1 cellular context compared by ENCODE assay signal in the genomic region with DNA sequence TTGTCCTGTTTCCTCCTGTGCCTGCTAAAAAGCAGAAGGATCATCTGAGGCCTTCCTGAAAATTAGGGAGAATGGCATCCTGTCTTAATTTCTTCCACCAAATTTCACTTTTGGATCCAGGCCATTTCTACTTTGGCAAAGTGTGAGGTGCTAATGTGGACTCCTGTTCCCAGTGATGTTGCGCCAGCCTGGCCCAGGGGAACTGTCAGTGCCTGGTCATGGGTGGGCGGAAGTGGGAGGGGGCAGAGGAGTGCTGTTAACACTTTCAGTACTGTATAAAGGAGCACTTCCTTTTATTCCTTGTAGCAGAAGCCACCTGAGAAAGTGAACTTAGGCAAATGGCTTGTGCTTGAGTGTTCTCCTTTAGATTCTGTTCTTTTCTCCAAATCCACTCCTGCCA.
TF ChIP-seq lines count a peak whose summit lies in the region.

No MANE protein-coding gene starts in this region.

TF ChIP-seq in GM12878, 131 proteins besides CTCF, POLR2A, EP300 and RAD21 (continued from another document):
- TF ChIP-seq, protein P1, sequence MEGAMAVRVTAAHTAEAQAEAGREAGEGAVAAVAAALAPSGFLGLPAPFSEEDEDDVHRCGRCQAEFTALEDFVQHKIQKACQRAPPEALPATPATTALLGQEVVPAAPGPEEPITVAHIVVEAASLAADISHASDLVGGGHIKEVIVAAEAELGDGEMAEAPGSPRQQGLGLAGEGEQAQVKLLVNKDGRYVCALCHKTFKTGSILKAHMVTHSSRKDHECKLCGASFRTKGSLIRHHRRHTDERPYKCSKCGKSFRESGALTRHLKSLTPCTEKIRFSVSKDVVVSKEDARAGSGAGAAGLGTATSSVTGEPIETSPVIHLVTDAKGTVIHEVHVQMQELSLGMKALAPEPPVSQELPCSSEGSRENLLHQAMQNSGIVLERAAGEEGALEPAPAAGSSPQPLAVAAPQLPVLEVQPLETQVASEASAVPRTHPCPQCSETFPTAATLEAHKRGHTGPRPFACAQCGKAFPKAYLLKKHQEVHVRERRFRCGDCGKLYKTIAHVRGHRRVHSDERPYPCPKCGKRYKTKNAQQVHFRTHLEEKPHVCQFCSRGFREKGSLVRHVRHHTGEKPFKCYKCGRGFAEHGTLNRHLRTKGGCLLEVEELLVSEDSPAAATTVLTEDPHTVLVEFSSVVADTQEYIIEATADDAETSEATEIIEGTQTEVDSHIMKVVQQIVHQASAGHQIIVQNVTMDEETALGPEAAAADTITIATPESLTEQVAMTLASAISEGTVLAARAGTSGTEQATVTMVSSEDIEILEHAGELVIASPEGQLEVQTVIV (IDR thresholded peaks at IDR 0.05; ENCODE audit: borderline replicate concordance, partially characterized antibody) = no peak
- TF ChIP-seq NR2F1 (conservative IDR thresholded peaks at IDR 0.05) = no peak
- TF ChIP-seq MEF2B (IDR thresholded peaks at IDR 0.05; ENCODE audit: partially characterized antibody, poor library complexity, severe bottlenecking) = peak; percentile 14
- TF ChIP-seq ZZZ3 (IDR thresholded peaks at IDR 0.05; ENCODE audit: control insufficient read depth, insufficient read length, low read depth) = no peak
- TF ChIP-seq HDAC2 (IDR thresholded peaks at IDR 0.05) = no peak
- TF ChIP-seq IKZF2 (IDR thresholded peaks at IDR 0.05) = peak; percentile 23 to 40; a peak in 2 of 4 replicates
- no peak for TF ChIP-seq LARP7 (IDR thresholded peaks at IDR 0.05)
- peak; percentile 28 for TF ChIP-seq IKZF1 (conservative IDR thresholded peaks at IDR 0.05)
- peak; percentile 82 for TF ChIP-seq SPI1 (IDR thresholded peaks at IDR 0.05; ENCODE audit: borderline replicate concordance, insufficient read depth, low read depth, low read length)
- 0 out of 3 replicates have a peak, but pooled peaks of 1 of the 2 experiments have one; percentile 31 for TF ChIP-seq EGR1 (IDR thresholded peaks at IDR 0.05; ENCODE audit: borderline replicate concordance in 1 of 2, low read depth in 2 of 2, low read length in 2 of 2)
- TF ChIP-seq, protein P2, sequence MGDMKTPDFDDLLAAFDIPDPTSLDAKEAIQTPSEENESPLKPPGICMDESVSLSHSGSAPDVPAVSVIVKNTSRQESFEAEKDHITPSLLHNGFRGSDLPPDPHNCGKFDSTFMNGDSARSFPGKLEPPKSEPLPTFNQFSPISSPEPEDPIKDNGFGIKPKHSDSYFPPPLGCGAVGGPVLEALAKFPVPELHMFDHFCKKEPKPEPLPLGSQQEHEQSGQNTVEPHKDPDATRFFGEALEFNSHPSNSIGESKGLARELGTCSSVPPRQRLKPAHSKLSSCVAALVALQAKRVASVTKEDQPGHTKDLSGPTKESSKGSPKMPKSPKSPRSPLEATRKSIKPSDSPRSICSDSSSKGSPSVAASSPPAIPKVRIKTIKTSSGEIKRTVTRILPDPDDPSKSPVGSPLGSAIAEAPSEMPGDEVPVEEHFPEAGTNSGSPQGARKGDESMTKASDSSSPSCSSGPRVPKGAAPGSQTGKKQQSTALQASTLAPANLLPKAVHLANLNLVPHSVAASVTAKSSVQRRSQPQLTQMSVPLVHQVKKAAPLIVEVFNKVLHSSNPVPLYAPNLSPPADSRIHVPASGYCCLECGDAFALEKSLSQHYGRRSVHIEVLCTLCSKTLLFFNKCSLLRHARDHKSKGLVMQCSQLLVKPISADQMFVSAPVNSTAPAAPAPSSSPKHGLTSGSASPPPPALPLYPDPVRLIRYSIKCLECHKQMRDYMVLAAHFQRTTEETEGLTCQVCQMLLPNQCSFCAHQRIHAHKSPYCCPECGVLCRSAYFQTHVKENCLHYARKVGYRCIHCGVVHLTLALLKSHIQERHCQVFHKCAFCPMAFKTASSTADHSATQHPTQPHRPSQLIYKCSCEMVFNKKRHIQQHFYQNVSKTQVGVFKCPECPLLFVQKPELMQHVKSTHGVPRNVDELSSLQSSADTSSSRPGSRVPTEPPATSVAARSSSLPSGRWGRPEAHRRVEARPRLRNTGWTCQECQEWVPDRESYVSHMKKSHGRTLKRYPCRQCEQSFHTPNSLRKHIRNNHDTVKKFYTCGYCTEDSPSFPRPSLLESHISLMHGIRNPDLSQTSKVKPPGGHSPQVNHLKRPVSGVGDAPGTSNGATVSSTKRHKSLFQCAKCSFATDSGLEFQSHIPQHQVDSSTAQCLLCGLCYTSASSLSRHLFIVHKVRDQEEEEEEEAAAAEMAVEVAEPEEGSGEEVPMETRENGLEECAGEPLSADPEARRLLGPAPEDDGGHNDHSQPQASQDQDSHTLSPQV (IDR thresholded peaks at IDR 0.05) = no peak
- no peak for TF ChIP-seq HCFC1 (IDR thresholded peaks at IDR 0.05; ENCODE audit: low read length)
